ENCODE assay signal across 8 cellular contexts in the genomic region with DNA sequence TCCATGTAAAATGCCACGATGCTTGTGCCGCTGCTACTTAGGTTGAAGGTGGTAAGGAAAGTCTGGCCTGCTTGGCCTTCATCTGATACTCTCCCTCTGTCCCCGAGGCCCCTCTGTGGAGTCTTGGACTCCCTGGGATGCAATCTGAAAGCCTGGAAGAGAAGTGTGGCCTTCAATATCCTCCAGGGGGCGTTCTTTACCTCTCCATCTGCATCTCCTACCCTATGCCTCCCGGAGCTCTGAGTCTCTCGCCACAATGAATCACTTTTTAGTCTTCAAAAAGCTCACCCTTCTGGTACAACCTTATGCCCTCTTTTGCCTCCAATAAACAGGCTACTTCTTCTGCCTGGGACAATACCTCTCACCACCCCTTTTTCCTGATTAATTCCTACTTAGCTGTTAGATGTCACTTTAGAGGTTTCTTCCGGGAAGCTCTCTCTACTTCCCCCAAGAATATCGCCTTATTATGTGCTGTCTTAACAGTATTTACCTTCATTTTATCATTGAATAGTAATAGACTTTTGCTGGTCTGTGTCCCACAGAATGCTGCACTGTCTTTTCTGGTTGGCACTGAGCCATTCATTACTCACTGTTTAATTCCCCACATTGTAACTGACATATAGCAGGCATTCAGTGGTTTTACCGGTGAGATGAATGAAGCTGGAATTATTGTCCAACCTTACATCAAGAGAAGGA. TPM values are rescaled to one million over a fixed set of nuclear protein-coding genes. Genes with fewer than 3 reads are reported as not detected.
DNase-seq lines count a peak whose midpoint lies in the region; ATAC-seq and TF ChIP-seq lines count a peak whose summit lies in the region.

No MANE protein-coding gene starts in this region.

- H3K36me3 ChIP-seq in RWPE2 (ENCODE audit: low read depth): no peaks in the 10 kb centered on the region

- no peaks in the 10 kb centered on the region for H3K9me3 ChIP-seq in RWPE2 (ENCODE audit: severe bottlenecking)

- no peaks in the 10 kb centered on the region for H3K9me3 Mint-ChIP-seq in activated naive CD8-positive, alpha-beta T cell (ENCODE audit: low read depth)
- H3K9me3 Mint-ChIP-seq in glutamatergic neuron (ENCODE audit: unreplicated experiment): no peaks in the 10 kb centered on the region

- no peak overlapping the region for H3K4me3 ChIP-seq in RWPE2 (ENCODE audit: severe bottlenecking)

- peak overlapping the region; percentile 49 for H3K27ac ChIP-seq in RWPE2 (ENCODE audit: poor library complexity, severe bottlenecking)

- H3K27me3 Mint-ChIP-seq in activated naive CD8-positive, alpha-beta T cell: peaks cover 20% of the 10 kb centered on the region
- H3K27me3 Mint-ChIP-seq in glutamatergic neuron (ENCODE audit: unreplicated experiment): no peaks in the 10 kb centered on the region

- H3K27ac Mint-ChIP-seq in activated naive CD8-positive, alpha-beta T cell: no peak overlapping the region
- no peak overlapping the region for H3K27ac Mint-ChIP-seq in glutamatergic neuron (ENCODE audit: unreplicated experiment)

- ATAC-seq in GM18868 (IDR thresholded peaks at IDR 0.05; ENCODE audit: unreplicated experiment) (peak; percentile 65), RWPE2 (ENCODE audit: low read depth) (peak; percentile 95), HG02623 (IDR thresholded peaks at IDR 0.05; ENCODE audit: unreplicated experiment) (no peak)

- H3K27me3 ChIP-seq in RWPE2 (ENCODE audit: insufficient read depth, poor library complexity, severe bottlenecking): no peaks in the 10 kb centered on the region

- peaks cover 8% of the 10 kb centered on the region for H3K4me1 ChIP-seq in RWPE2 (ENCODE audit: insufficient read depth, poor library complexity, severe bottlenecking)

- peak; percentile 11 for DNase-seq in AG09319 (ENCODE audit: extremely low read depth, low read depth)
- DNase-seq in Kasumi-1 (lab: John Stamatoyannopoulos, UW): peak; percentile 87 to 89
- DNase-seq in RWPE2 (ENCODE audit: low spot score): peak; percentile 56
- peak; percentile 58 for DNase-seq in glutamatergic neuron
- peak; percentile 76 for DNase-seq in pons (ENCODE audit: low spot score)

- TF ChIP-seq CTCF in AG09319 (IDR thresholded peaks at IDR 0.05; ENCODE audit: low read depth, low read length) (peak; percentile 84), RWPE2 (IDR thresholded peaks at IDR 0.05; ENCODE audit: poor library complexity, severe bottlenecking) (peak; percentile 91), glutamatergic neuron (IDR thresholded peaks at IDR 0.05; ENCODE audit: partially characterized antibody, unreplicated experiment) (peak; percentile 80)

- H3K4me3 Mint-ChIP-seq in activated naive CD8-positive, alpha-beta T cell: peak overlapping the region; percentile 28
- H3K4me3 Mint-ChIP-seq in glutamatergic neuron (ENCODE audit: unreplicated experiment): no peak overlapping the region

- H3K4me1 Mint-ChIP-seq in activated naive CD8-positive, alpha-beta T cell (ENCODE audit: low read depth): peaks cover 4% of the 10 kb centered on the region
- peaks cover 2% of the 10 kb centered on the region for H3K4me1 Mint-ChIP-seq in glutamatergic neuron (ENCODE audit: low read depth, unreplicated experiment)

- H3K36me3 Mint-ChIP-seq in activated naive CD8-positive, alpha-beta T cell: peaks cover 2% of the 10 kb centered on the region
- no peaks in the 10 kb centered on the region for H3K36me3 Mint-ChIP-seq in glutamatergic neuron (ENCODE audit: unreplicated experiment)

RNA-seq across cellular contexts. Expression of gene ATG5, which starts 13.9 kb away (rescaled TPM):
- total RNA-seq in glutamatergic neuron (ENCODE audit: unreplicated experiment): 24.8 TPM

RNA-seq across cellular contexts. Expression of gene CRYBG1, which starts 21.0 kb away (rescaled TPM):
- total RNA-seq in glutamatergic neuron (ENCODE audit: unreplicated experiment): 0.15 TPM

Comparison
In these comparisons a context has a peak if more than half of its experiments do, and no peak if none do; other contexts are left out.
1. DNase-seq: peak in every context shown above with its lines; median percentile 88 in Kasumi-1; 76 in pons; 58 in glutamatergic neuron; 56 in RWPE2; 11 in AG09319.